9 cellular contexts compared by ENCODE assay signal in the genomic region with DNA sequence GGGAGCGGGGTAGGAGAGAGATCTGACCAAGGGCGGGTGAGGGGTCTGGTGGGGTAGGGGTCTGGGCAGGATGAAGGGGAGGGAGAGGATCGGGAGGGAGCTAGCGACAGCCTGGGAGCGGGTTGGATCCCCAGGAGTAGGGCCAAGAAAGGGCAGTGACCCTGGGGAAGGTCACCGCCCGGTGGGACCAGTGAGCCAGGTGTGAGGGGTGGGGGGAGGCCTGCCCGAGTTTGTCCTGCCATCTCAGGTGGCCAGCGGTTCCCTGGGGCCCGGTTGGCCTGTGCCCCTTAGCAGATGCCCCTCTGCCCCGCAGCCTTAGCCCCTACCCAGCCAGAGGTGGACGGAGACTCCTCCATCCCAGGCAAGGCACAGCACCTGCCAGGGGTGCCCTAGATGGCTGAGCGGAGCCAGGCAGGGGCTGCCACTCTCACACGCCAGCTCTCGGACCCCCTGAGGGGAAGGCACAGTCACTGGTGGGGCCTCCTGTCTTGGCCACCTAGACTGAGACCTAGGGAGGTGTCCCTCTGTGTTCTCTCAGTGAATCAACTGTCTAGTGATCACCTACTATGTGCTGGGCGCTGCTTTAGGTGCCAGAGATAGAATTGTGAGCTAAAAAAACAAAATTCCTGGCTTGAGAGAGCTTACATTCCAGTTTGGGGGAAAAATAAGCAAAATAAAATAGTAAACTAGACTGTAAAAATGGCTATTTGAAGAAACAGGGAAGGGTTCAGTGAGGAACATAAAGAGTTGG. TPM values are rescaled to one million over a fixed set of nuclear protein-coding genes. Genes with fewer than 3 reads are reported as not detected.
DNase-seq lines count a peak whose midpoint lies in the region; ATAC-seq and TF ChIP-seq lines count a peak whose summit lies in the region.
"Had no signal": no experiment of that assay in that cellular context is flagged by ENCODE, and none has a peak within 500 bp of the region (broad histone marks: within the 10 kb centered on the region; RNA-seq: fewer than 3 reads in every experiment).

No MANE protein-coding gene starts in this region.

- no peaks in the 10 kb centered on the region for H3K79me2 ChIP-seq in neural progenitor cell (ENCODE audit: low read depth)

- H3K27ac Mint-ChIP-seq in CD14-positive monocyte = no peak overlapping the region
- H3K27ac Mint-ChIP-seq in T-cell = no peak overlapping the region
- H3K27ac Mint-ChIP-seq in neural progenitor cell = peak overlapping the region; percentile 90

- H3K27me3 ChIP-seq in neural progenitor cell (peaks cover 23% of the 10 kb centered on the region), thyroid gland (no peaks in the 10 kb centered on the region)

- WGBS in thyroid gland, 2 donors = 17 to 53% methylated on average over 6 to 11 of the region's 16 CpGs

- no peak overlapping the region for H2AFZ ChIP-seq in neural progenitor cell (replicated peaks)

- TF ChIP-seq CTCF in CD14-positive monocyte (IDR thresholded peaks at IDR 0.05) = peak; percentile 35
- no peak for TF ChIP-seq CTCF in fibroblast of pulmonary artery (IDR thresholded peaks at IDR 0.05; ENCODE audit: low read length, missing control alignments)
- no peak for TF ChIP-seq CTCF in neural progenitor cell (IDR thresholded peaks at IDR 0.05)
- peak in 1 of 6 experiments; percentile 23 for TF ChIP-seq CTCF in thyroid gland (IDR thresholded peaks at IDR 0.05)

- H3K4me1 Mint-ChIP-seq in CD14-positive monocyte = peaks cover 10% of the 10 kb centered on the region
- H3K4me1 Mint-ChIP-seq in T-cell = peaks cover 7 to 18% (median 15%) of the 10 kb centered on the region in 3 donors
- peaks cover 38% of the 10 kb centered on the region for H3K4me1 Mint-ChIP-seq in neural progenitor cell

- CTCF ChIA-PET in T-cell (lab: Charles Lee) = interaction anchor here in 1 of 2 donors (2.1 kb wide), 1 partner anchor 58 kb away, joined by 7 read pairs; no protein-coding TSS in a partner anchor

- POLR2A ChIA-PET in T-cell (lab: Charles Lee) = no interaction called here

- no peak overlapping the region for H3K9ac ChIP-seq in neural progenitor cell

- peak overlapping the region; percentile 66 for H3K4me2 ChIP-seq in neural progenitor cell

- no peak for ATAC-seq in T-cell (replicated peaks in 1 of 4)
- no peak for ATAC-seq in HG02623 (IDR thresholded peaks at IDR 0.05; ENCODE audit: unreplicated experiment)

- H3K27me3 Mint-ChIP-seq in CD14-positive monocyte (ENCODE audit: low read depth in 3 of 3) (peaks cover 15 to 23% (median 20%) of the 10 kb centered on the region in 3 donors), T-cell (peaks cover 4 to 5% of the 10 kb centered on the region in 2 donors), neural progenitor cell (ENCODE audit: insufficient read depth, low read depth) (peaks cover 13% of the 10 kb centered on the region)

- H3K9me3 Mint-ChIP-seq in CD14-positive monocyte = peaks cover 0 to 4% (median 1%) of the 10 kb centered on the region in 7 donors
- no peaks in the 10 kb centered on the region for H3K9me3 Mint-ChIP-seq in T-cell
- peaks cover 3% of the 10 kb centered on the region for H3K9me3 Mint-ChIP-seq in neural progenitor cell

- no peaks in the 10 kb centered on the region for H3F3A ChIP-seq in neural progenitor cell (ENCODE audit: low read depth)

- intact Hi-C loops in CD14-positive monocyte (cut with micrococcal nuclease) (no loop called here), thyroid gland (cut with DNase I) (loop anchor here (5.0 kb wide), 1 partner anchor 60 kb away; no protein-coding TSS in a partner anchor)

- H3K36me3 ChIP-seq in neural progenitor cell = no peaks in the 10 kb centered on the region
- no peaks in the 10 kb centered on the region for H3K36me3 ChIP-seq in thyroid gland

- peak overlapping the region in 1 of 2 donors; percentile 54 for H3K4me3 Mint-ChIP-seq in CD14-positive monocyte
- peak overlapping the region; percentile 36 to 69 (median 58) for H3K4me3 Mint-ChIP-seq in T-cell
- H3K4me3 Mint-ChIP-seq in neural progenitor cell = peak overlapping the region; percentile 78

- H4K20me1 ChIP-seq in neural progenitor cell (ENCODE audit: low read depth) = peaks cover 3% of the 10 kb centered on the region

- H3K36me3 Mint-ChIP-seq in CD14-positive monocyte = peaks cover 0 to 4% of the 10 kb centered on the region in 2 donors
- H3K36me3 Mint-ChIP-seq in T-cell = no peaks in the 10 kb centered on the region
- no peaks in the 10 kb centered on the region for H3K36me3 Mint-ChIP-seq in neural progenitor cell

- no peak for TF ChIP-seq POLR2A in thyroid gland (IDR thresholded peaks at IDR 0.05)

- DNase-seq in CD14-positive monocyte (ENCODE audit: low spot score) (no peak), T-cell (no peak), fibroblast of pulmonary artery (ENCODE audit: low read depth) (no peak), neural progenitor cell (ENCODE audit: low spot score) (no peak), NCI-H2196 (lab: John Stamatoyannopoulos, UW; ENCODE audit: unreplicated experiment) (no peak), thyroid gland (no peak), NCI-H2107 (lab: John Stamatoyannopoulos, UW) (no peak)
- DNase-seq: GDM1 had no signal

- peak overlapping the region; percentile 17 for H3K4me3 ChIP-seq in fibroblast of pulmonary artery (replicated peaks; ENCODE audit: low read depth, low read length)
- H3K4me3 ChIP-seq in neural progenitor cell = peak overlapping the region; percentile 30
- H3K4me3 ChIP-seq in thyroid gland (replicated peaks in 1 of 3) = no peak overlapping the region

- no peak overlapping the region for H3K27ac ChIP-seq in neural progenitor cell
- no peak overlapping the region for H3K27ac ChIP-seq in thyroid gland

- peaks cover 3% of the 10 kb centered on the region for H3K4me1 ChIP-seq in neural progenitor cell
- peaks cover 5 to 11% of the 10 kb centered on the region in 2 donors for H3K4me1 ChIP-seq in thyroid gland

- no peaks in the 10 kb centered on the region for H3K9me3 ChIP-seq in neural progenitor cell (ENCODE audit: low read depth)
- H3K9me3 ChIP-seq in thyroid gland = no peaks in the 10 kb centered on the region

RNA-seq across cellular contexts. Expression of a gene that starts 0.6 kb away (rescaled TPM):
- 1 to 10 TPM in 1 of 2 donors, under 1 TPM in 1; 0.87 to 1.2 TPM for polyA plus RNA-seq in CD14-positive monocyte
- total RNA-seq in T-cell (1 to 10 TPM; 1.5 to 2.6 (median 1.7) TPM), neural progenitor cell (ENCODE audit: low replicate concordance) (19.0 and 20.6 TPM in 2 replicates), thyroid gland (10 to 100 TPM; 19.1 to 87.6 (median 22.1) TPM)

Comparison
In these comparisons a context has a peak if more than half of its experiments do, and no peak if none do; other contexts are left out.
1. H3K4me3 ChIP-seq: peak in fibroblast of pulmonary artery (single experiment) and neural progenitor cell (single experiment); none in thyroid gland (0 of 3).